1 cellular context compared by ENCODE assay signal in the genomic region with DNA sequence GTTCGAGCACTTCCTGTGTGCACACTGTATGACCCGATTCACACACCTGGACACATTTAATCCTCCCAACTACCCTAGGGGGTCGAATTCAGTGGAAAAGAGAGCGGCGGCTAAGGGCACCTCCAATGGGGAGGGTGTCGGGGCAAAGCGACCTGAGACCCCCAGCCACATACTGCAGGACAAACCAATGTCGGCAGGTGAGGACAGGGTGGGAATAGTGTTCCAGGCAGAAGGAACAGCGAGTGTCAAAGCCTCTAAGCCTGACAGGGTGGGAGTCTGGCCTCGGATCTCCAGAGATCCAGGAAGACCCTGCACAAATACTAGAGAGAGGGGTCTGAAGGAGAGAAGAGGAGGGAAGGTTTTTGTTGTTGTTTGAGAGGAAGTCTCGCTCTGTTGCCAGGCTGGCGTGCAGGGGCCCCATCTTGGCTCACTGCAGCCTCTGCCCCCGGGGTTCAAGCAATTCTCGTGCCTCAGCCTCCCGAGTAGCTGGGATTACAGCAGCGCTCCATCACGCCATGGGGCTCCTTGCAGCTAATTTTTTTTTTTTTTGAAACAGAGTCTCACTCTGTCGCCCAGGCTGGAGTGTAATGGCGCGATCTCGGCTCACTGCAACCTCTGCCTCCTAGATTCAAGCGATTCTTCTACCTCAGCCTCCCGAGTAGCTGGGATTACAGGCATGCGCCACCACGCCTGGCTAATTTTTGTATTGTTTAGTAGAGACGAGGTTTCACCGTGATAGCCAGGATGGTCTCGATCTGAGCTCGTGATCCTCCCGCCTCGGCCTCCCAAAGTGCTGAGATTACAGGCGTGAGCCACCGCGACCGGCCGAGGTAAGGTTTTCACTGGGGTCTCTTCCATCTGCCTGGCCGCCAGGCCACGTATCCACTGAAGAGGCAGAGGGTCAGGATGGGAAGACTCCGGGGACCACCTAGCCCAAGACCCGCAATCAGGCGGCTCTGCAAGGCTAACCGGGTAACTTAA.
TF ChIP-seq lines count a peak whose summit lies in the region.

No MANE protein-coding gene starts in this region.

TF ChIP-seq in H1, 55 proteins besides CTCF, POLR2A, EP300 and RAD21:
- TF ChIP-seq SIRT6 (IDR thresholded peaks at IDR 0.05; ENCODE audit: low read length) (no peak), JUND (IDR thresholded peaks at IDR 0.05; ENCODE audit: low read length) (no peak), MAX (IDR thresholded peaks at IDR 0.05) (no peak), SUZ12 (IDR thresholded peaks at IDR 0.05; ENCODE audit: low read length) (no peak), SP1 (IDR thresholded peaks at IDR 0.05; ENCODE audit: low read depth, low read length) (no peak), PHF8 (conservative IDR thresholded peaks at IDR 0.05; ENCODE audit: low read depth, low read length) (no peak), TCF12 (IDR thresholded peaks at IDR 0.05; ENCODE audit: low read depth, low read length) (no peak), JUN (IDR thresholded peaks at IDR 0.05; ENCODE audit: low read depth, low read length) (no peak)
